Comparison of ENCODE assay signal across 1 cellular context in the genomic region with DNA sequence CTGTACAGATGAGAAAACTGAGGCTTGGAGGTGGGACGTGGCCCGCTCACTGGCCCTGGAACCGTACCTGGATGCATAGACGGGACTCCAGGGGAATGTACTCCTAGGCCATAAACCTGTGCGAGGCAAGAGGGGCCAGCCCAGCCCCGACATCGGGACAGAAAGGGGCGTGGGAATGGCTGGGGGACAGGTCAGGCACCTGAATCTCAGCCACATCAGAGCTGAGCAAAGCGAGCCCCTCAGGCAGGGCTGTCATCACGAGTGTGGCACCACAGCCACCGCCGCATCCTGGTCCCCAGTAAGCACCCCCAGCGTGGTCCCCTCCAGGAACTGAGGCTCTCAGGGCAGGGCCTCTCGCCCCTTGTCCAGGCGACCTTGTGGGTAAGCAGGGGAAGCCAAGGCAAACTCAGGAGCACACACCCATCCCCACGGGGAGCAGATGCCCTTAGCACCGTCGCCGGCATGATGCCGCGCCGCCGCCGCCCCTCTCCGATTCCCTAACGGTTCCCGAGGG.
TF ChIP-seq lines count a peak whose summit lies in the region.

No MANE protein-coding gene starts in this region.

TF ChIP-seq in SK-N-SH, 30 proteins besides CTCF, POLR2A, EP300 and RAD21 (continued from another document):
- no peak for TF ChIP-seq JUND (IDR thresholded peaks at IDR 0.05)
- TF ChIP-seq NRF1 (IDR thresholded peaks at IDR 0.05; ENCODE audit: low read depth, low read length) = no peak
